In the genomic region with DNA sequence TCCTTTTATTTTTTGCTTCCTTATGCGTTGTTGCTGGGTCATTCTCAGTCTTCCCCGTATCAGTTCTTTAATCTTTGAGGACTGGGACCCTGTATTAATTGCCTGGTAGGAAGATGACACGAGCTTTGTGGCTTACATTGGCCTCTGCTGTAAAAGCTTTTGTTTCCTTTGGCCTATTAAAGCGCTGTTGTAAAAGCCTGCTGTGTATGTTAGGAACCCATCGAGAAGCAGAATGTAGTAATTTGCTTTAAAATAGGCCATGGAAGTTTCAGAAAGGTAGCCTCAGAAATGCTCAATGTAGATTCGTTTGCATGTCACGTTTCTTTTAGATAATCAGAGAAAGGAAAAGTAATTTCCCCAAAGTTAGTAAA, we compare ENCODE assay signal across 8 cellular contexts.
DNase-seq lines count a peak whose midpoint lies in the region; ATAC-seq and TF ChIP-seq lines count a peak whose summit lies in the region.

No MANE protein-coding gene starts in this region.

- peaks cover 37% of the 10 kb centered on the region for H3K4me1 Mint-ChIP-seq in CD14-positive monocyte

- peak overlapping the region; percentile 96 to 99 (median 99) for H3K27ac Mint-ChIP-seq in CD14-positive monocyte

- H4K12ac ChIP-seq in trophoblast cell (ENCODE audit: low read depth, low read length), result peak overlapping the region; percentile 59

- TF ChIP-seq CTCF in CD14-positive monocyte (IDR thresholded peaks at IDR 0.05) (no peak), RWPE1 (conservative IDR thresholded peaks at IDR 0.05; ENCODE audit: low read depth) (no peak), fibroblast of lung (conservative IDR thresholded peaks at IDR 0.05 in 1 of 2, IDR thresholded peaks at IDR 0.05 in 1 of 2; ENCODE audit: low read depth in 1 of 2, low read length in 2 of 2) (no peak)

- H3K4me1 ChIP-seq in fibroblast of lung (ENCODE audit: control insufficient read depth, extremely low read depth, insufficient read depth, low read length) (peaks cover 3% of the 10 kb centered on the region), trophoblast cell (ENCODE audit: control insufficient read depth in 1 of 2, insufficient read depth in 2 of 2, low read length in 2 of 2) (peaks cover 0 to 2% of the 10 kb centered on the region in 2 experiments)

- no peaks in the 10 kb centered on the region for H3K36me3 ChIP-seq in fibroblast of lung (ENCODE audit: control insufficient read depth, insufficient read depth, low read length)
- H3K36me3 ChIP-seq in trophoblast cell (ENCODE audit: control insufficient read depth in 1 of 2, insufficient read depth in 2 of 2, low read length in 2 of 2), result no peaks in the 10 kb centered on the region

- CTCF ChIA-PET in RWPE1 (lab: Yijun Ruan, JAX), result interaction anchor here (0.5 to 1.0 kb wide), 6 partner anchors 181 to 1637 kb away, joined by 3 to 7 read pairs (median 3); no protein-coding TSS in a partner anchor

- no CpG with 5 or more reads among the region's 7 CpGs for WGBS in trophoblast cell (ENCODE audit: extremely low coverage, insufficient coverage, insufficient read length)

- H3K9me3 Mint-ChIP-seq in CD14-positive monocyte, result no peaks in the 10 kb centered on the region

- H3K9me3 ChIP-seq in fibroblast of lung (ENCODE audit: control insufficient read depth, insufficient read depth, low read depth, low read length) (no peaks in the 10 kb centered on the region), trophoblast cell (ENCODE audit: insufficient read depth, low read depth, low read length) (no peaks in the 10 kb centered on the region)

- H3K79me2 ChIP-seq in fibroblast of lung (ENCODE audit: control insufficient read depth, insufficient read depth, low read length), result no peaks in the 10 kb centered on the region
- peaks cover 4% of the 10 kb centered on the region for H3K79me2 ChIP-seq in trophoblast cell (ENCODE audit: control insufficient read depth, insufficient read depth, low read length, poor library complexity)

- H3K4me3 ChIP-seq in fibroblast of lung (replicated peaks in 1 of 4; ENCODE audit: control extremely low read depth in 1 of 4, insufficient read depth in 1 of 4, low read depth in 3 of 4, low read length in 4 of 4) (peak overlapping the region; percentile 56 to 81 (median 67)), trophoblast cell (ENCODE audit: low read depth, low read length) (no peak overlapping the region)

- H3K27me3 ChIP-seq in fibroblast of lung (ENCODE audit: control insufficient read depth, insufficient read depth, low read length) (no peaks in the 10 kb centered on the region), trophoblast cell (ENCODE audit: insufficient read depth, low read length) (no peaks in the 10 kb centered on the region)

- no peaks in the 10 kb centered on the region for H3K27me3 Mint-ChIP-seq in CD14-positive monocyte (ENCODE audit: low read depth in 3 of 3)

- peak; percentile 4 for ATAC-seq in GM21576 (IDR thresholded peaks at IDR 0.05; ENCODE audit: unreplicated experiment)
- no peak for ATAC-seq in GM18519 (IDR thresholded peaks at IDR 0.05; ENCODE audit: low FRiP score, unreplicated experiment)
- no peak for ATAC-seq in HG03342 (IDR thresholded peaks at IDR 0.05; ENCODE audit: unreplicated experiment)

- peaks cover 0 to 3% of the 10 kb centered on the region in 2 donors for H3K36me3 Mint-ChIP-seq in CD14-positive monocyte

- peak overlapping the region; percentile 70 for H4K91ac ChIP-seq in trophoblast cell (ENCODE audit: low read depth, low read length)

- POLR2A ChIA-PET in RWPE1 (lab: Yijun Ruan, JAX; ENCODE audit: low non-redundant PET), result interaction anchor here (0.6 kb wide), 1 partner anchor 79 kb away, joined by 8 read pairs; no protein-coding TSS in a partner anchor

- H3K4me2 ChIP-seq in fibroblast of lung (ENCODE audit: extremely low read depth, insufficient read depth, low read length) (peak overlapping the region; percentile 94), trophoblast cell (ENCODE audit: low read length) (peak overlapping the region; percentile 73)

- no peak overlapping the region for H2AK5ac ChIP-seq in trophoblast cell (ENCODE audit: low read length)

- DNase-seq in CD14-positive monocyte (ENCODE audit: low spot score) (no peak), RWPE1 (ENCODE audit: low spot score) (no peak), fibroblast of lung (ENCODE audit: low read depth in 2 of 2) (no peak), trophoblast cell (no peak), NCI-H526 treated with DMSO at 0.1 percent for 48 hours (lab: John Stamatoyannopoulos, UW) (no peak)

- peak overlapping the region; percentile 60 for H3K14ac ChIP-seq in trophoblast cell (ENCODE audit: low read length)

- peak overlapping the region; percentile 95 for H3K27ac ChIP-seq in RWPE1
- peak overlapping the region; percentile 98 for H3K27ac ChIP-seq in fibroblast of lung (ENCODE audit: insufficient read depth, low read length)
- peak overlapping the region; percentile 100 for H3K27ac ChIP-seq in trophoblast cell (ENCODE audit: low read depth, low read length)

- peak overlapping the region; percentile 84 for H2BK120ac ChIP-seq in trophoblast cell (ENCODE audit: insufficient read depth, low read length, poor library complexity)

- H4K20me1 ChIP-seq in fibroblast of lung (ENCODE audit: control insufficient read depth, extremely low read depth, insufficient read depth, low read length), result no peaks in the 10 kb centered on the region

- no peak overlapping the region for H3K4ac ChIP-seq in trophoblast cell (ENCODE audit: low read depth, low read length)

- peak overlapping the region; percentile 90 for H2BK5ac ChIP-seq in trophoblast cell (ENCODE audit: low read depth, low read length, poor library complexity)

- intact Hi-C loops in CD14-positive monocyte (cut with micrococcal nuclease), result loop anchor here (5.0 to 10.0 kb wide), 7 partner anchors 182 to 1228 kb away; a partner anchor contains a TSS

- H4K8ac ChIP-seq in trophoblast cell (ENCODE audit: low read depth, low read length), result peak overlapping the region; percentile 92

- H2AFZ ChIP-seq in fibroblast of lung (ENCODE audit: low read length) (peak overlapping the region; percentile 92), trophoblast cell (ENCODE audit: insufficient read depth, low read length, poor library complexity) (no peak overlapping the region)

- H3K79me1 ChIP-seq in trophoblast cell (ENCODE audit: low read length), result peaks cover 8% of the 10 kb centered on the region

- peak overlapping the region; percentile 85 to 89 for H3K4me3 Mint-ChIP-seq in CD14-positive monocyte

- H3K9ac ChIP-seq in fibroblast of lung (ENCODE audit: insufficient read depth, low read length) (peak overlapping the region; percentile 85), trophoblast cell (ENCODE audit: low read length) (peak overlapping the region; percentile 83)

- no peak overlapping the region for H3K23ac ChIP-seq in trophoblast cell (ENCODE audit: low read length)

- no peak overlapping the region for H3K18ac ChIP-seq in trophoblast cell (ENCODE audit: low read length)

- no peak overlapping the region for H2BK12ac ChIP-seq in trophoblast cell (ENCODE audit: low read length)
